Comparison of ENCODE assay signal across 9 cellular contexts in the genomic region with DNA sequence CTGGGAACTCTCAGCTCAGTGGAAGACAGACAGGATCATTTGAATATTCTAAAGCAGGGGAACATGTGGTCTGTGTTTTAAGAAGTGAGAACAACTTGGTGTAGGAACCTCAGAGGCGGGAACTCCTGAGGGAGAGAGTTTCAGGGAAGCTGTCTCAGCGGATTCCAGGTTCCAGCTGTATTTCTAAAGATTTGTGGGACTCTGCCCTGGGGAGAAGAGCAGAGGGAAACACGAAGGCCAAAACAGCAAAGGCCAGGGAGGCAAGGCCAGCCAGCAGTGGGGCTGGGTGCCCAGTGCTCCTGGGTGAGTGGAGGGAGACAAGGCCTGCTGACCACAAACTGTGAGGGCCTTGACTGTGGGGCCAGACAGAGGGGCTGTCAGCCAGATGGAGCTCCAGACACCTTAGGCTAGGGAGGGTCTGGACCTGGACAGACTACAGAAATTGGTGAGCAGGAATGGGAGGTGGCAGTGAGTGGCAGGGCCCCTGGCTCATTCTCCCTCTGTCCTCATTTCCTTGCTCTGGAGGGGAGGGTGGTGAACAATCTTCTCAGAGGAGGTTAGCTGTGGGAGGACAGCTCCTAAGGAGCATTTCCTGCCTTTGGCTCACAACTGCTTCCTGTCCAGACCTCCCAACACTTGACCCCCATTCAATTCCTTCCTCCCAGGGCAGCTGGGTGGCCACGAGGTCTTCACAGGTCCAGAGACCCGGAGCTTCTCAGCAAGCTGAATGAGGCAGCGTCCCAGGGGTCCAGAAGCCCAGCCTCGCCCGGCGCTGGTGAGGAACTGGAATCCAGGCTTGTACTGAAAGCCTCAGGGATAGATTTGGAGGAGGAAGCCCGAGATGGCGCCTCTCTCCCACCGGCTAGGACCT. TPM values are rescaled to one million over a fixed set of nuclear protein-coding genes. Genes with fewer than 3 reads are reported as not detected.
DNase-seq lines count a peak whose midpoint lies in the region; ATAC-seq and TF ChIP-seq lines count a peak whose summit lies in the region.
"Had no signal": no experiment of that assay in that cellular context is flagged by ENCODE, and none has a peak within 500 bp of the region (broad histone marks: within the 10 kb centered on the region; RNA-seq: fewer than 3 reads in every experiment).

No MANE protein-coding gene starts in this region.

- peak overlapping the region; percentile 75 for H4K8ac ChIP-seq in trophoblast cell (ENCODE audit: low read depth, low read length)

- H3K9me2 ChIP-seq in PC-3 (replicated peaks; ENCODE audit: low read length): no peaks in the 10 kb centered on the region

- H3K27ac ChIP-seq in PC-3 (ENCODE audit: low read length) (no peak overlapping the region), trophoblast cell (ENCODE audit: low read depth, low read length) (peak overlapping the region; percentile 63)

- H3K9ac ChIP-seq in PC-3 (ENCODE audit: low read length) (no peak overlapping the region), trophoblast cell (ENCODE audit: low read length) (no peak overlapping the region)

- BruUV-seq in PC-3 (replicated peaks; lab: Mats Ljungman, UMichigan): no TSS peak

- TF ChIP-seq CTCF in PC-3 (conservative IDR thresholded peaks at IDR 0.05; ENCODE audit: low read depth, low read length) (no peak), fibroblast of pulmonary artery (IDR thresholded peaks at IDR 0.05; ENCODE audit: low read length, missing control alignments) (no peak)

- CTCF ChIA-PET in PC-3 (lab: Charles Lee): no interaction called here

- intact Hi-C loops in PC-3 (cut with micrococcal nuclease): no loop called here

- H2AK5ac ChIP-seq in trophoblast cell (ENCODE audit: low read length): peak overlapping the region; percentile 2

- no peaks in the 10 kb centered on the region for H3F3A ChIP-seq in PC-3 (ENCODE audit: low read length, unreplicated experiment)

- POLR2A ChIA-PET in PC-3 (lab: Charles Lee; ENCODE audit: unreplicated experiment): no interaction called here

- peak overlapping the region; percentile 54 for H2BK12ac ChIP-seq in trophoblast cell (ENCODE audit: low read length)

- H3K4me3 ChIP-seq in PC-3 (ENCODE audit: low read length) (no peak overlapping the region), fibroblast of pulmonary artery (replicated peaks; ENCODE audit: low read depth, low read length) (no peak overlapping the region), trophoblast cell (ENCODE audit: low read depth, low read length) (no peak overlapping the region)
- H3K4me3 ChIP-seq: lung had no signal

- no peaks in the 10 kb centered on the region for H3K36me3 ChIP-seq in PC-3 (ENCODE audit: low read depth, low read length)
- no peaks in the 10 kb centered on the region for H3K36me3 ChIP-seq in trophoblast cell (ENCODE audit: control insufficient read depth in 1 of 2, insufficient read depth in 2 of 2, low read length in 2 of 2)

- no peaks in the 10 kb centered on the region for H3K27me3 ChIP-seq in PC-3 (ENCODE audit: low read length)
- H3K27me3 ChIP-seq in trophoblast cell (ENCODE audit: insufficient read depth, low read length): no peaks in the 10 kb centered on the region

- H4K12ac ChIP-seq in trophoblast cell (ENCODE audit: low read depth, low read length): peak overlapping the region; percentile 16

- peak overlapping the region; percentile 65 for H2BK5ac ChIP-seq in trophoblast cell (ENCODE audit: low read depth, low read length, poor library complexity)

- no peak for ATAC-seq in PC-3
- no peak for ATAC-seq in HG03045 (IDR thresholded peaks at IDR 0.05; ENCODE audit: unreplicated experiment)
- no peak for ATAC-seq in GM21447 (IDR thresholded peaks at IDR 0.05; ENCODE audit: unreplicated experiment)

- peaks cover 19% of the 10 kb centered on the region for H3K79me1 ChIP-seq in trophoblast cell (ENCODE audit: low read length)

- H3K4me2 ChIP-seq in PC-3 (ENCODE audit: low read length): no peak overlapping the region
- peak overlapping the region; percentile 26 for H3K4me2 ChIP-seq in trophoblast cell (ENCODE audit: low read length)

- peak overlapping the region; percentile 41 for H4K91ac ChIP-seq in trophoblast cell (ENCODE audit: low read depth, low read length)

- peak overlapping the region; percentile 37 for H2BK120ac ChIP-seq in trophoblast cell (ENCODE audit: insufficient read depth, low read length, poor library complexity)

- H3K23ac ChIP-seq in trophoblast cell (ENCODE audit: low read length): no peak overlapping the region

- H3K9me3 ChIP-seq in PC-3 (ENCODE audit: low read length): no peaks in the 10 kb centered on the region
- no peaks in the 10 kb centered on the region for H3K9me3 ChIP-seq in trophoblast cell (ENCODE audit: insufficient read depth, low read depth, low read length)

- H3K4me1 ChIP-seq in PC-3 (ENCODE audit: insufficient read depth, low read length) (peaks cover 9% of the 10 kb centered on the region; the same call in 1 of the 2 replicates), trophoblast cell (ENCODE audit: control insufficient read depth in 1 of 2, insufficient read depth in 2 of 2, low read length in 2 of 2) (peaks cover 11 to 30% of the 10 kb centered on the region in 2 experiments)

- H3K79me2 ChIP-seq in PC-3 (ENCODE audit: low read length) (no peaks in the 10 kb centered on the region), trophoblast cell (ENCODE audit: control insufficient read depth, insufficient read depth, low read length, poor library complexity) (peaks cover 1% of the 10 kb centered on the region)

- H4K20me1 ChIP-seq in PC-3 (ENCODE audit: low read length): no peaks in the 10 kb centered on the region

- peak overlapping the region; percentile 46 for H3K14ac ChIP-seq in trophoblast cell (ENCODE audit: low read length)

- H2AFZ ChIP-seq in PC-3 (ENCODE audit: low read length): peak overlapping the region; percentile 47
- no peak overlapping the region for H2AFZ ChIP-seq in trophoblast cell (ENCODE audit: insufficient read depth, low read length, poor library complexity)

- WGBS in trophoblast cell (ENCODE audit: extremely low coverage, insufficient coverage, insufficient read length): no CpG with 5 or more reads among the region's 12 CpGs

- H3K4ac ChIP-seq in trophoblast cell (ENCODE audit: low read depth, low read length): peak overlapping the region; percentile 43

- DNase-seq in EH (ENCODE audit: low read depth) (peak; percentile 69), PC-3 (no peak), fibroblast of pulmonary artery (ENCODE audit: low read depth) (peak; percentile 75), trophoblast cell (no peak), NCI-H1092 (lab: John Stamatoyannopoulos, UW) (no peak), foreskin melanocyte (no peak)

- H3K18ac ChIP-seq in trophoblast cell (ENCODE audit: low read length): peak overlapping the region; percentile 62

RNA-seq across cellular contexts. Expression of a gene that starts 21.0 kb away (rescaled TPM):
- 11.6 and 12.8 TPM in 2 replicates for total RNA-seq in PC-3 (2014; rRNA removed)
- 24.1 and 24.3 TPM in 2 replicates for polyA plus RNA-seq in trophoblast cell (2013)

RNA-seq across cellular contexts. Expression of a gene that starts 33.1 kb away (rescaled TPM):
- total RNA-seq in PC-3 (2014; rRNA removed): 22.7 and 30.1 TPM in 2 replicates
- polyA plus RNA-seq in trophoblast cell (2013): 22.0 and 22.6 TPM in 2 replicates

Comparison
In these comparisons a context has a peak if more than half of its experiments do, and no peak if none do; other contexts are left out.
1. DNase-seq: peak in EH (single experiment) and fibroblast of pulmonary artery (single experiment); none in PC-3 (single experiment), trophoblast cell (0 of 2), NCI-H1092 (single experiment) and foreskin melanocyte (single experiment).